8 cellular contexts compared by ENCODE assay signal in genomic region chr20:33373735-33374605, GRCh38. TPM values are rescaled to one million over a fixed set of nuclear protein-coding genes. Genes with fewer than 3 reads are reported as not detected.
DNase-seq lines count a peak whose midpoint lies in the region; ATAC-seq and TF ChIP-seq lines count a peak whose summit lies in the region.

No MANE protein-coding gene starts in this region.

- H3K9ac ChIP-seq in liver (ENCODE audit: low read depth in 1 of 2, low read length in 2 of 2) (no peak overlapping the region), endodermal cell (ENCODE audit: extremely low read depth, low read length, poor library complexity, severe bottlenecking) (no peak overlapping the region)

- no peaks in the 10 kb centered on the region for H3K9me3 Mint-ChIP-seq in CD4-positive, alpha-beta memory T cell
- H3K9me3 Mint-ChIP-seq in endodermal cell: no peaks in the 10 kb centered on the region

- H3K27me3 ChIP-seq in CD4-positive, alpha-beta memory T cell (ENCODE audit: insufficient read depth, low read length): no peaks in the 10 kb centered on the region
- H3K27me3 ChIP-seq in body of pancreas (no peaks in the 10 kb centered on the region), liver (ENCODE audit: control insufficient read depth in 4 of 4, insufficient read depth in 4 of 4, low read length in 3 of 4) (no peaks in the 10 kb centered on the region), BE2C (no peaks in the 10 kb centered on the region), endodermal cell (ENCODE audit: control insufficient read depth, insufficient read depth, low read length, poor library complexity, severe bottlenecking) (no peaks in the 10 kb centered on the region)

- H3K4me1 Mint-ChIP-seq in CD4-positive, alpha-beta memory T cell: peaks cover 38 to 72% (median 55%) of the 10 kb centered on the region in 4 donors
- H3K4me1 Mint-ChIP-seq in endodermal cell: no peaks in the 10 kb centered on the region

- peak overlapping the region in 6 of 7 donors; percentile 19 to 88 (median 68) for H3K27ac Mint-ChIP-seq in CD4-positive, alpha-beta memory T cell
- no peak overlapping the region for H3K27ac Mint-ChIP-seq in endodermal cell

- 89 to 95% methylated on average over 4 of the region's 4 CpGs for WGBS in body of pancreas, 2 donors
- 54% methylated on average over 4 of the region's 4 CpGs for WGBS in liver
- 93 to 94% methylated on average over 4 of the region's 4 CpGs for WGBS in endodermal cell (ENCODE audit: insufficient coverage in 1 of 2, insufficient read length in 1 of 2), 2 experiments

- H3K27ac ChIP-seq in CD4-positive, alpha-beta memory T cell (ENCODE audit: low read depth, low read length): no peak overlapping the region
- H3K27ac ChIP-seq in body of pancreas (no peak overlapping the region), liver (ENCODE audit: low read depth in 1 of 2, low read length in 2 of 2) (no peak overlapping the region), endodermal cell (ENCODE audit: low read depth, low read length) (no peak overlapping the region)

- no peak for TF ChIP-seq POLR2A in body of pancreas (IDR thresholded peaks at IDR 0.05)

- H3K4me3 Mint-ChIP-seq in CD4-positive, alpha-beta memory T cell: no peak overlapping the region
- no peak overlapping the region for H3K4me3 Mint-ChIP-seq in endodermal cell

- H3K27me3 Mint-ChIP-seq in CD4-positive, alpha-beta memory T cell: no peaks in the 10 kb centered on the region
- no peaks in the 10 kb centered on the region for H3K27me3 Mint-ChIP-seq in endodermal cell (ENCODE audit: insufficient read depth)

- POLR2A ChIA-PET in CD4-positive, alpha-beta memory T cell (lab: Charles Lee; ENCODE audit: partially characterized antibody): interaction anchor here (0.7 to 0.8 kb wide), 2 partner anchors 28 to 120 kb away, joined by 3 read pairs; partner anchors contain the start of gene CDK5RAP1

- peak; percentile 30 for ATAC-seq in body of pancreas
- no peak for ATAC-seq in GM21529 (IDR thresholded peaks at IDR 0.05; ENCODE audit: unreplicated experiment)

- TF ChIP-seq RAD21 in liver (IDR thresholded peaks at IDR 0.05): no peak

- peaks cover 53% of the 10 kb centered on the region for H3K4me1 ChIP-seq in CD4-positive, alpha-beta memory T cell (ENCODE audit: insufficient read depth, low read length)
- H3K4me1 ChIP-seq in body of pancreas (no peaks in the 10 kb centered on the region), liver (ENCODE audit: control insufficient read depth in 4 of 4, insufficient read depth in 4 of 4, low read length in 3 of 4) (no peaks in the 10 kb centered on the region), BE2C (no peaks in the 10 kb centered on the region), endodermal cell (ENCODE audit: control insufficient read depth, insufficient read depth, low read length) (no peaks in the 10 kb centered on the region)

- H3K4me3 ChIP-seq in CD4-positive, alpha-beta memory T cell (ENCODE audit: low read length in 2 of 2): no peak overlapping the region
- H3K4me3 ChIP-seq in body of pancreas: no peak overlapping the region
- H3K4me3 ChIP-seq in liver (ENCODE audit: low read depth in 1 of 3, low read length in 3 of 3): no peak overlapping the region
- no peak overlapping the region for H3K4me3 ChIP-seq in BE2C (ENCODE audit: low read depth, low read length)
- no peak overlapping the region for H3K4me3 ChIP-seq in endodermal cell (ENCODE audit: low read length)

- peaks cover 13% of the 10 kb centered on the region for H3K36me3 ChIP-seq in CD4-positive, alpha-beta memory T cell (ENCODE audit: insufficient read depth, low read length)
- H3K36me3 ChIP-seq in body of pancreas (replicated peaks in 1 of 2; ENCODE audit: insufficient read depth in 1 of 2, low read depth in 2 of 2): peaks cover 0 to 9% of the 10 kb centered on the region in 2 donors
- peaks cover 5 to 32% (median 16%) of the 10 kb centered on the region in 4 donors for H3K36me3 ChIP-seq in liver (ENCODE audit: control insufficient read depth in 4 of 4, insufficient read depth in 3 of 4, low read depth in 1 of 4, low read length in 3 of 4)
- H3K36me3 ChIP-seq in BE2C: peaks cover 66% of the 10 kb centered on the region
- H3K36me3 ChIP-seq in endodermal cell (ENCODE audit: control insufficient read depth, insufficient read depth, low read length): peaks cover 61% of the 10 kb centered on the region

- TF ChIP-seq CTCF in body of pancreas (IDR thresholded peaks at IDR 0.05) (no peak), liver (IDR thresholded peaks at IDR 0.05; ENCODE audit: low read depth, low read length, missing input control) (no peak), BE2C (IDR thresholded peaks at IDR 0.05; ENCODE audit: low read depth, low read length) (no peak), endodermal cell (conservative IDR thresholded peaks at IDR 0.05) (no peak)

- CTCF ChIA-PET in CD4-positive, alpha-beta memory T cell (lab: Charles Lee; ENCODE audit: partially characterized antibody): no interaction called here

- no peak for DNase-seq in CD4-positive, alpha-beta memory T cell
- peak; percentile 97 for DNase-seq in NCI-H146 (lab: John Stamatoyannopoulos, UW)
- DNase-seq in body of pancreas: peak in 3 of 4 donors; percentile 16 to 45 (median 43)
- no peak for DNase-seq in BE2C
- DNase-seq in T-helper 2 cell: no peak
- DNase-seq in endodermal cell: no peak

- H3K9me3 ChIP-seq in CD4-positive, alpha-beta memory T cell (ENCODE audit: control insufficient read depth in 1 of 2, low read length in 2 of 2): no peaks in the 10 kb centered on the region
- H3K9me3 ChIP-seq in body of pancreas (no peaks in the 10 kb centered on the region), liver (ENCODE audit: control insufficient read depth in 4 of 4, low read length in 3 of 4) (no peaks in the 10 kb centered on the region), BE2C (no peaks in the 10 kb centered on the region), endodermal cell (ENCODE audit: control insufficient read depth, low read length) (peaks cover 7% of the 10 kb centered on the region)

- peaks cover 31 to 66% of the 10 kb centered on the region in 2 donors for H3K36me3 Mint-ChIP-seq in CD4-positive, alpha-beta memory T cell
- H3K36me3 Mint-ChIP-seq in endodermal cell (ENCODE audit: low read depth): peaks cover 71% of the 10 kb centered on the region

- intact Hi-C loops in CD4-positive, alpha-beta memory T cell (cut with micrococcal nuclease): no loop called here
- intact Hi-C loops in body of pancreas (cut with DNase I): no loop called here

TF ChIP-seq in liver, 16 proteins besides CTCF, POLR2A, EP300 and RAD21 (continues in another document):
- TF ChIP-seq GABPA (IDR thresholded peaks at IDR 0.05 in 1 of 2, conservative IDR thresholded peaks at IDR 0.05 in 1 of 2) (peak in 1 of 2 donors; percentile 43), SP1 (IDR thresholded peaks at IDR 0.05) (peak; percentile 53), MAX (IDR thresholded peaks at IDR 0.05) (peak; percentile 71), HNF4A (conservative IDR thresholded peaks at IDR 0.05) (peak; percentile 50 to 80), FOXA2 (IDR thresholded peaks at IDR 0.05) (peak; percentile 87), ATF3 (IDR thresholded peaks at IDR 0.05) (peak; percentile 76), YY1 (IDR thresholded peaks at IDR 0.05) (peak; percentile 87), RXRA (IDR thresholded peaks at IDR 0.05) (peak; percentile 48 to 90), ZBTB33 (IDR thresholded peaks at IDR 0.05) (peak; percentile 89), TAF1 (conservative IDR thresholded peaks at IDR 0.05) (no peak), NR2F2 (IDR thresholded peaks at IDR 0.05) (no peak), EGR1 (IDR thresholded peaks at IDR 0.05; ENCODE audit: low read depth in 2 of 2) (no peak)

RNA-seq across cellular contexts. Expression of gene CDK5RAP1, which starts 27.3 kb away (rescaled TPM):
- 10 to 100 TPM; 50.9 to 51.8 TPM for total RNA-seq in CD4-positive, alpha-beta memory T cell
- 10 to 100 TPM; 39.8 to 41.8 TPM for polyA plus RNA-seq in CD4-positive, alpha-beta memory T cell
- 10 to 100 TPM in 1 of 2 donors, 1 to 10 TPM in 1; 8.8 to 27.0 TPM for total RNA-seq in body of pancreas
- total RNA-seq in liver: 10 to 100 TPM; 15.2 to 22.1 TPM
- polyA plus RNA-seq in liver: 10 to 100 TPM; 11.3 to 14.3 TPM
- 81.2 TPM for polyA plus RNA-seq in BE2C (2012; ENCODE audit: insufficient read depth, insufficient read length, low read depth)
- total RNA-seq in endodermal cell: 10 to 100 TPM; 45.2 to 59.7 TPM
- polyA plus RNA-seq in endodermal cell (2013, experiment 1 of 2): 42.4 TPM
- polyA plus RNA-seq in endodermal cell (2013, experiment 2 of 2): 32.4 TPM

Comparison
In these comparisons a context has a peak if more than half of its experiments do, and no peak if none do; other contexts are left out.
1. DNase-seq: peak in NCI-H146 (single experiment) and body of pancreas (3 of 4); none in CD4-positive, alpha-beta memory T cell (0 of 5), BE2C (single experiment), T-helper 2 cell (0 of 5) and endodermal cell (single experiment).